22 cellular contexts compared by ENCODE assay signal in the genomic region with DNA sequence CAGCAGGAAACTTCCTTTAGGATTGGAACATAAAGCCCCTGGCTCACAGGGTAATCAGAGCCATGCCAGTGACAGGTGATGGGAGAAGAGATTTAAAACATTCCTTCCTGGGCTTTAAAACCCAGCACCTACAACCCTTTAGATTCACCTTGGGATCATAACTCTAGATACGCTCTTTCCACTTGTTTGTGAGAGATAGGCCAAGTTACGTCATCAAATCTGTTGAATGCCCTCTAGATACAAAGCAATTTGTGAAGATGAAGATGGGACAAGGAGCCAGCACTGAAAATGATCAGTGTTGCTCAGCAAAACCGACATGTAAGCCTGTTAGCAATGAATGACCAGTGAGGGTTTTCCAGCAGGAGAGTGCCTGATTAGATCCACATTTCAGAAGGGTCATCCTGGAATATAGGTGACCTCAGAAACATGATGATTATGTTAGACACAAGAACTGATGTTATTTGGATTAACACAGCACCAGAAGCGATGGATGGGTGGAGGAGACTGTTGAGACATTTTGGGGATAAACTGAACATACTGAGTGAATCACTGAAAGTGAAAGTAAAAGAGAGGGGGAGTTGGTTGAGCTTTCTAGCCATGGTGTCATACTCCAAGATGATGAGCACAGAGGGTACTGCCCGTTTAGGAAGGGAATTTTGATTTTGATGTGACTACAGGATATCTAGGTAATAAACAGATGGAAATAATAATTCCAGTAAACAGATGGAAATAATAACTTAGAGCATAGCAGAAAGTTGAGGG.
DNase-seq lines count a peak whose midpoint lies in the region; ATAC-seq lines count a peak whose summit lies in the region.
"Had no signal": no experiment of that assay in that cellular context is flagged by ENCODE, and none has a peak within 500 bp of the region (broad histone marks: within the 10 kb centered on the region; RNA-seq: fewer than 3 reads in every experiment).

No MANE protein-coding gene starts in this region.

- peak; percentile 54 for ATAC-seq in activated naive CD8-positive, alpha-beta T cell treated with anti-CD3 and anti-CD28 coated beads, Interleukin-2, amount 10 ng/mL, durations not matched to agents 7 days and 5 days (ENCODE audit: low read depth)
- ATAC-seq in stimulated activated effector memory CD8-positive, alpha-beta T cell treated with anti-CD3 and anti-CD28 coated beads, Interleukin-12 subunit alpha, Interleukin-12 subunit beta, amount 100 ng/mL, for 72 hours: peak; percentile 37
- no peak for ATAC-seq in T-cell (replicated peaks in 1 of 4)
- ATAC-seq: A549; activated CD8-positive, alpha-beta T cell treated with anti-CD3 and anti-CD28 coated beads for 36 hours; heart left ventricle had no signal

- H3K36me3 ChIP-seq in adipocyte (ENCODE audit: control insufficient read depth, insufficient read depth, low read length, severe bottlenecking): no peaks in the 10 kb centered on the region
- H3K36me3 ChIP-seq: BLaER1 treated with 17β-estradiol and CSF1 and Interleukin-3, amounts not matched to agents 10 nM and 100 nM; cardiac muscle cell; heart left ventricle; ovary had no signal

- H3K9me3 ChIP-seq in adipocyte (ENCODE audit: control insufficient read depth, low read length): no peaks in the 10 kb centered on the region
- H3K9me3 ChIP-seq: A549; BLaER1 treated with 17β-estradiol and CSF1 and Interleukin-3, amounts not matched to agents 10 nM and 100 nM; heart left ventricle; ovary had no signal

- no peak overlapping the region for H3K4me3 Mint-ChIP-seq in activated naive CD8-positive, alpha-beta T cell treated with anti-CD3 and anti-CD28 coated beads, Interleukin-2, amount 10 ng/mL, durations not matched to agents 7 days and 5 days
- H3K4me3 Mint-ChIP-seq in activated naive CD8-positive, alpha-beta T cell treated with anti-CD3 and anti-CD28 coated beads for 36 hours: no peak overlapping the region
- H3K4me3 Mint-ChIP-seq in stimulated activated effector memory CD8-positive, alpha-beta T cell treated with anti-CD3 and anti-CD28 coated beads, Interleukin-12 subunit alpha, Interleukin-12 subunit beta, amount 100 ng/mL, for 72 hours: no peak overlapping the region
- H3K4me3 Mint-ChIP-seq in T-cell: peak overlapping the region in 1 of 3 donors; percentile 2
- H3K4me3 Mint-ChIP-seq: activated CD8-positive, alpha-beta T cell treated with anti-CD3 and anti-CD28 coated beads for 36 hours; dendritic cell treated with granulocyte-macrophage colony-stimulating factor and Interleukin-4, amounts not matched to agents 40 ng/mL and 50 ng/mL, for 4 days; memory B cell; naive B cell; type B pancreatic cell had no signal

- H3K4me1 ChIP-seq in adipocyte (ENCODE audit: control insufficient read depth, insufficient read depth, low read length): no peaks in the 10 kb centered on the region
- H3K4me1 ChIP-seq: A549, heart left ventricle had no signal

- no peaks in the 10 kb centered on the region for H3K36me3 Mint-ChIP-seq in activated naive CD8-positive, alpha-beta T cell treated with anti-CD3 and anti-CD28 coated beads, Interleukin-2, amount 10 ng/mL, durations not matched to agents 7 days and 5 days
- no peaks in the 10 kb centered on the region for H3K36me3 Mint-ChIP-seq in activated naive CD8-positive, alpha-beta T cell treated with anti-CD3 and anti-CD28 coated beads for 36 hours
- no peaks in the 10 kb centered on the region for H3K36me3 Mint-ChIP-seq in stimulated activated effector memory CD8-positive, alpha-beta T cell treated with anti-CD3 and anti-CD28 coated beads, Interleukin-12 subunit alpha, Interleukin-12 subunit beta, amount 100 ng/mL, for 72 hours
- no peaks in the 10 kb centered on the region for H3K36me3 Mint-ChIP-seq in T-cell
- H3K36me3 Mint-ChIP-seq: memory B cell, naive B cell, type B pancreatic cell had no signal

- no peak overlapping the region for H3K4me3 ChIP-seq in adipocyte (ENCODE audit: low read length)
- H3K4me3 ChIP-seq: A549; BLaER1 treated with 17β-estradiol and CSF1 and Interleukin-3, amounts not matched to agents 10 nM and 100 nM; cardiac muscle cell; heart left ventricle; ovary had no signal

- H3K4me1 Mint-ChIP-seq in activated naive CD8-positive, alpha-beta T cell treated with anti-CD3 and anti-CD28 coated beads, Interleukin-2, amount 10 ng/mL, durations not matched to agents 7 days and 5 days: peaks cover 7% of the 10 kb centered on the region
- H3K4me1 Mint-ChIP-seq in activated naive CD8-positive, alpha-beta T cell treated with anti-CD3 and anti-CD28 coated beads for 36 hours: peaks cover 5% of the 10 kb centered on the region
- peaks cover 7% of the 10 kb centered on the region for H3K4me1 Mint-ChIP-seq in stimulated activated effector memory CD8-positive, alpha-beta T cell treated with anti-CD3 and anti-CD28 coated beads, Interleukin-12 subunit alpha, Interleukin-12 subunit beta, amount 100 ng/mL, for 72 hours
- H3K4me1 Mint-ChIP-seq in T-cell: peaks cover 8 to 9% (median 9%) of the 10 kb centered on the region in 3 donors

- CTCF ChIA-PET in T-cell (lab: Charles Lee): no interaction called here

- H3K27me3 ChIP-seq in adipocyte (replicated peaks; ENCODE audit: control insufficient read depth, insufficient read depth, low read length): no peaks in the 10 kb centered on the region
- H3K27me3 ChIP-seq: BLaER1 treated with 17β-estradiol and CSF1 and Interleukin-3, amounts not matched to agents 10 nM and 100 nM; cardiac muscle cell; heart left ventricle; ovary had no signal

- no peak overlapping the region for H3K27ac Mint-ChIP-seq in activated naive CD8-positive, alpha-beta T cell treated with anti-CD3 and anti-CD28 coated beads, Interleukin-2, amount 10 ng/mL, durations not matched to agents 7 days and 5 days
- H3K27ac Mint-ChIP-seq in activated naive CD8-positive, alpha-beta T cell treated with anti-CD3 and anti-CD28 coated beads for 36 hours: no peak overlapping the region
- H3K27ac Mint-ChIP-seq in stimulated activated effector memory CD8-positive, alpha-beta T cell treated with anti-CD3 and anti-CD28 coated beads, Interleukin-12 subunit alpha, Interleukin-12 subunit beta, amount 100 ng/mL, for 72 hours: no peak overlapping the region
- no peak overlapping the region for H3K27ac Mint-ChIP-seq in T-cell
- H3K27ac Mint-ChIP-seq: activated CD8-positive, alpha-beta T cell treated with anti-CD3 and anti-CD28 coated beads for 36 hours; dendritic cell treated with granulocyte-macrophage colony-stimulating factor and Interleukin-4, amounts not matched to agents 40 ng/mL and 50 ng/mL, for 4 days; memory B cell; naive B cell; type B pancreatic cell had no signal

- peaks cover 4% of the 10 kb centered on the region for H3K27me3 Mint-ChIP-seq in activated naive CD8-positive, alpha-beta T cell treated with anti-CD3 and anti-CD28 coated beads, Interleukin-2, amount 10 ng/mL, durations not matched to agents 7 days and 5 days
- H3K27me3 Mint-ChIP-seq in activated naive CD8-positive, alpha-beta T cell treated with anti-CD3 and anti-CD28 coated beads for 36 hours: no peaks in the 10 kb centered on the region
- no peaks in the 10 kb centered on the region for H3K27me3 Mint-ChIP-seq in T-cell
- H3K27me3 Mint-ChIP-seq: dendritic cell treated with granulocyte-macrophage colony-stimulating factor and Interleukin-4, amounts not matched to agents 40 ng/mL and 50 ng/mL, for 4 days; type B pancreatic cell had no signal

- peaks cover 3% of the 10 kb centered on the region for H3K9me3 Mint-ChIP-seq in activated naive CD8-positive, alpha-beta T cell treated with anti-CD3 and anti-CD28 coated beads, Interleukin-2, amount 10 ng/mL, durations not matched to agents 7 days and 5 days
- peaks cover 1% of the 10 kb centered on the region for H3K9me3 Mint-ChIP-seq in activated naive CD8-positive, alpha-beta T cell treated with anti-CD3 and anti-CD28 coated beads for 36 hours
- no peaks in the 10 kb centered on the region for H3K9me3 Mint-ChIP-seq in stimulated activated effector memory CD8-positive, alpha-beta T cell treated with anti-CD3 and anti-CD28 coated beads, Interleukin-12 subunit alpha, Interleukin-12 subunit beta, amount 100 ng/mL, for 72 hours
- no peaks in the 10 kb centered on the region for H3K9me3 Mint-ChIP-seq in T-cell
- H3K9me3 Mint-ChIP-seq: activated CD8-positive, alpha-beta T cell treated with anti-CD3 and anti-CD28 coated beads for 36 hours; memory B cell had no signal

- POLR2A ChIA-PET in activated naive CD8-positive, alpha-beta T cell treated with anti-CD3 and anti-CD28 coated beads, Interleukin-2, amount 10 ng/mL, durations not matched to agents 7 days and 5 days (lab: Charles Lee): no interaction called here
- POLR2A ChIA-PET in T-cell (lab: Charles Lee): no interaction called here

- no peak overlapping the region for H3K9ac ChIP-seq in adipocyte (ENCODE audit: low read length)
- H3K9ac ChIP-seq: BLaER1 treated with 17β-estradiol and CSF1 and Interleukin-3, amounts not matched to agents 10 nM and 100 nM had no signal

- no peak for DNase-seq in activated naive CD8-positive, alpha-beta T cell treated with anti-CD3 and anti-CD28 coated beads, Interleukin-2, amount 10 ng/mL, durations not matched to agents 7 days and 5 days
- DNase-seq in activated naive CD8-positive, alpha-beta T cell treated with anti-CD3 and anti-CD28 coated beads for 36 hours: no peak
- DNase-seq in MV-4-11 (lab: John Stamatoyannopoulos, UW): peak; percentile 5
- DNase-seq in adipocyte (ENCODE audit: low read depth): peak; percentile 10
- no peak for DNase-seq in stimulated activated effector memory CD8-positive, alpha-beta T cell treated with anti-CD3 and anti-CD28 coated beads, Interleukin-12 subunit alpha, Interleukin-12 subunit beta, amount 100 ng/mL, for 72 hours (ENCODE audit: low spot score in 2 of 2)
- DNase-seq in SHP77 treated with DMSO at 0.1 percent for 48 hours (lab: John Stamatoyannopoulos, UW): no peak
- DNase-seq in activated CD4-positive, alpha-beta T cell treated with anti-CD3 and anti-CD28 coated beads, Interleukin-2, amount 50 U/mL, for 4 hours: no peak
- DNase-seq in T-cell: no peak
- DNase-seq: activated CD4-positive, CD25-positive, alpha-beta regulatory T cell; activated CD8-positive, alpha-beta T cell treated with anti-CD3 and anti-CD28 coated beads for 36 hours; anterior cingulate cortex; heart left ventricle; naive B cell; NCI-H1105; NCI-H2081 treated with DMSO at 0.1 percent for 48 hours; ovary had no signal

Comparison
In these comparisons a context has a peak if more than half of its experiments do, and no peak if none do; other contexts are left out.
1. ATAC-seq: peak in activated naive CD8-positive, alpha-beta T cell treated with anti-CD3 and anti-CD28 coated beads, Interleukin-2, amount 10 ng/mL, durations not matched to agents 7 days and 5 days (single experiment) and stimulated activated effector memory CD8-positive, alpha-beta T cell treated with anti-CD3 and anti-CD28 coated beads, Interleukin-12 subunit alpha, Interleukin-12 subunit beta, amount 100 ng/mL, for 72 hours (single experiment); none in T-cell (0 of 4).
2. DNase-seq: peak in MV-4-11 (single experiment) and adipocyte (single experiment); none in activated naive CD8-positive, alpha-beta T cell treated with anti-CD3 and anti-CD28 coated beads, Interleukin-2, amount 10 ng/mL, durations not matched to agents 7 days and 5 days (single experiment), activated naive CD8-positive, alpha-beta T cell treated with anti-CD3 and anti-CD28 coated beads for 36 hours (single experiment), stimulated activated effector memory CD8-positive, alpha-beta T cell treated with anti-CD3 and anti-CD28 coated beads, Interleukin-12 subunit alpha, Interleukin-12 subunit beta, amount 100 ng/mL, for 72 hours (0 of 2), SHP77 treated with DMSO at 0.1 percent for 48 hours (single experiment), activated CD4-positive, alpha-beta T cell treated with anti-CD3 and anti-CD28 coated beads, Interleukin-2, amount 50 U/mL, for 4 hours (0 of 2) and T-cell (0 of 34).